Comparison of ENCODE assay signal across 14 cellular contexts in genomic region chr7:69602522-69602921, GRCh38. TPM values are rescaled to one million over a fixed set of nuclear protein-coding genes. Genes with fewer than 3 reads are reported as not detected.
DNase-seq lines count a peak whose midpoint lies in the region; ATAC-seq and TF ChIP-seq lines count a peak whose summit lies in the region.
"Had no signal": no experiment of that assay in that cellular context is flagged by ENCODE, and none has a peak within 500 bp of the region (broad histone marks: within the 10 kb centered on the region; RNA-seq: fewer than 3 reads in every experiment).

No MANE protein-coding gene starts in this region.

- POLR2A ChIA-PET in OCI-LY7 (lab: Charles Lee), result interaction anchor here (0.8 to 1.7 kb wide), 5 partner anchors 91 to 168 kb away, joined by 3 to 4 read pairs (median 3); no protein-coding TSS in a partner anchor

- no peak overlapping the region for H3K18ac ChIP-seq in mesendoderm (ENCODE audit: low read length)

- H3K4me1 Mint-ChIP-seq in GM23338 (peaks cover 6% of the 10 kb centered on the region), osteocyte (ENCODE audit: unreplicated experiment) (peaks cover 8% of the 10 kb centered on the region)

- H3K27ac ChIP-seq in BLaER1, result no peak overlapping the region
- no peak overlapping the region for H3K27ac ChIP-seq in GM23338 (ENCODE audit: low read depth)
- H3K27ac ChIP-seq in OCI-LY7 (ENCODE audit: low read depth, low read length, poor library complexity, severe bottlenecking), result peak overlapping the region; percentile 52
- no peak overlapping the region for H3K27ac ChIP-seq in mesendoderm (ENCODE audit: low read depth, low read length)
- H3K27ac ChIP-seq: 22Rv1 had no signal

- H3K36me3 Mint-ChIP-seq in GM23338 (ENCODE audit: low read depth) (no peaks in the 10 kb centered on the region), osteocyte (ENCODE audit: unreplicated experiment) (no peaks in the 10 kb centered on the region)
- H3K36me3 Mint-ChIP-seq: CD4-positive, CD25-positive, alpha-beta regulatory T cell had no signal

- no peaks in the 10 kb centered on the region for H3K36me3 ChIP-seq in BLaER1
- H3K36me3 ChIP-seq in GM23338 (ENCODE audit: insufficient read depth), result no peaks in the 10 kb centered on the region
- no peaks in the 10 kb centered on the region for H3K36me3 ChIP-seq in OCI-LY7 (ENCODE audit: insufficient read depth, low read length)
- no peaks in the 10 kb centered on the region for H3K36me3 ChIP-seq in mesendoderm (ENCODE audit: control insufficient read depth, insufficient read depth, low read length)

- DNase-seq in GM23338 (ENCODE audit: low spot score) (no peak), OCI-LY7 (ENCODE audit: low spot score) (no peak), mesendoderm (no peak), osteocyte (ENCODE audit: extremely low spot score, unreplicated experiment) (no peak), NCI-H510A (lab: John Stamatoyannopoulos, UW) (no peak)
- DNase-seq: CD4-positive, CD25-positive, alpha-beta regulatory T cell; DMS53; HCEC 1CT; IMR-90; KBM-7 had no signal

- H3K4me1 ChIP-seq in BLaER1 (peaks cover 55% of the 10 kb centered on the region), GM23338 (ENCODE audit: insufficient read depth) (peaks cover 13% of the 10 kb centered on the region), OCI-LY7 (ENCODE audit: insufficient read depth, low read length, poor library complexity, severe bottlenecking) (peaks cover 51% of the 10 kb centered on the region), mesendoderm (ENCODE audit: control insufficient read depth, low read depth, low read length) (no peaks in the 10 kb centered on the region)

- H3K9me3 Mint-ChIP-seq in GM23338 (peaks cover 3% of the 10 kb centered on the region; the same call in 2 of the 3 replicates), osteocyte (ENCODE audit: unreplicated experiment) (no peaks in the 10 kb centered on the region)

- H4K5ac ChIP-seq in mesendoderm (ENCODE audit: low read length), result no peak overlapping the region

- H3F3A ChIP-seq in GM23338 (replicated peaks; ENCODE audit: low read depth), result no peaks in the 10 kb centered on the region

- H3K27me3 Mint-ChIP-seq in GM23338 (ENCODE audit: insufficient read depth, low read depth, poor library complexity) (peaks cover 15% of the 10 kb centered on the region), osteocyte (ENCODE audit: unreplicated experiment) (no peaks in the 10 kb centered on the region)

- H3K9me3 ChIP-seq in BLaER1 (no peaks in the 10 kb centered on the region), OCI-LY7 (ENCODE audit: low read length) (no peaks in the 10 kb centered on the region)

- H3K4me2 ChIP-seq in BLaER1 (peak overlapping the region; percentile 88), GM23338 (no peak overlapping the region), OCI-LY7 (ENCODE audit: low read length) (peak overlapping the region; percentile 99), mesendoderm (ENCODE audit: low read length) (no peak overlapping the region)

- H2BK15ac ChIP-seq in mesendoderm (replicated peaks; ENCODE audit: low read depth), result no peak overlapping the region

- H3K9ac ChIP-seq in BLaER1, result peak overlapping the region; percentile 32
- no peak overlapping the region for H3K9ac ChIP-seq in mesendoderm (ENCODE audit: low read length)

- H3K23ac ChIP-seq in mesendoderm (ENCODE audit: low read length), result no peak overlapping the region

- H3K9me2 ChIP-seq in GM23338 (ENCODE audit: insufficient read depth) (no peaks in the 10 kb centered on the region), OCI-LY7 (ENCODE audit: insufficient read depth, low read length) (no peaks in the 10 kb centered on the region)

- no peak overlapping the region for H2BK120ac ChIP-seq in mesendoderm (ENCODE audit: low read depth, low read length)

- H4K8ac ChIP-seq in mesendoderm (ENCODE audit: low read depth, low read length), result peak overlapping the region; percentile 76

- intact Hi-C loops in OCI-LY7 (cut with micrococcal nuclease; ENCODE audit: unreplicated experiment), result loop anchor here (5.0 kb wide), 3 partner anchors 75 to 200 kb away; no protein-coding TSS in a partner anchor

- TF ChIP-seq CTCF in GM23338 (conservative IDR thresholded peaks at IDR 0.05; ENCODE audit: low read depth in 2 of 2), result no peak
- no peak for TF ChIP-seq CTCF in OCI-LY7 (conservative IDR thresholded peaks at IDR 0.05; ENCODE audit: low read length)
- TF ChIP-seq CTCF in osteocyte (IDR thresholded peaks at IDR 0.05), result no peak

- WGBS in mesendoderm (ENCODE audit: extremely low coverage, insufficient coverage, low lambda C conversion rate), result no CpG with 5 or more reads among the region's 2 CpGs

- H3K4ac ChIP-seq in mesendoderm (ENCODE audit: low read depth, low read length), result no peak overlapping the region

- H3K4me3 ChIP-seq in BLaER1 (peak overlapping the region; percentile 3; the same call in 1 of the 2 replicates), GM23338 (no peak overlapping the region), OCI-LY7 (ENCODE audit: low read depth, low read length, poor library complexity, severe bottlenecking) (peak overlapping the region; percentile 97), mesendoderm (ENCODE audit: low read length) (no peak overlapping the region)

- H2BK5ac ChIP-seq in mesendoderm (ENCODE audit: low read length), result no peak overlapping the region

- H3K27me3 ChIP-seq in BLaER1, result no peaks in the 10 kb centered on the region
- peaks cover 88% of the 10 kb centered on the region for H3K27me3 ChIP-seq in GM23338 (ENCODE audit: insufficient read depth)
- H3K27me3 ChIP-seq in mesendoderm (ENCODE audit: insufficient read depth, low read length, poor library complexity), result peaks cover 32% of the 10 kb centered on the region

- peaks cover 18% of the 10 kb centered on the region for H3K79me1 ChIP-seq in mesendoderm (ENCODE audit: low read length)

- H3K4me3 Mint-ChIP-seq in GM23338 (no peak overlapping the region), osteocyte (ENCODE audit: unreplicated experiment) (no peak overlapping the region)
- H3K4me3 Mint-ChIP-seq: CD4-positive, CD25-positive, alpha-beta regulatory T cell had no signal

- H3K79me2 ChIP-seq in GM23338 (replicated peaks; ENCODE audit: insufficient read depth) (peaks cover 44% of the 10 kb centered on the region), OCI-LY7 (ENCODE audit: insufficient read depth, low read depth, low read length) (peaks cover 87% of the 10 kb centered on the region), mesendoderm (ENCODE audit: control insufficient read depth, insufficient read depth, low read length) (peaks cover 11% of the 10 kb centered on the region)

- ATAC-seq in GM23338 (no peak), GM18861 (IDR thresholded peaks at IDR 0.05; ENCODE audit: unreplicated experiment) (no peak), HG02884 (IDR thresholded peaks at IDR 0.05; ENCODE audit: unreplicated experiment) (no peak)

- H3K56ac ChIP-seq in mesendoderm (ENCODE audit: low read length), result no peak overlapping the region

- H4K20me1 ChIP-seq in BLaER1 (peaks cover 80% of the 10 kb centered on the region), GM23338 (replicated peaks; ENCODE audit: insufficient read depth) (peaks cover 61% of the 10 kb centered on the region), OCI-LY7 (ENCODE audit: insufficient read depth, low read length) (peaks cover 56% of the 10 kb centered on the region)

- H2AFZ ChIP-seq in GM23338, result no peak overlapping the region
- no peak overlapping the region for H2AFZ ChIP-seq in OCI-LY7 (ENCODE audit: low read length)

- BruUV-seq in OCI-LY7 (replicated peaks; lab: Mats Ljungman, UMichigan), result TSS peak; percentile 10

- H2AK5ac ChIP-seq in mesendoderm (ENCODE audit: low read length), result no peak overlapping the region

- H3K27ac Mint-ChIP-seq in GM23338 (no peak overlapping the region), osteocyte (ENCODE audit: unreplicated experiment) (no peak overlapping the region)
- H3K27ac Mint-ChIP-seq: CD4-positive, CD25-positive, alpha-beta regulatory T cell had no signal

- CTCF ChIA-PET in OCI-LY7 (lab: Charles Lee; ENCODE audit: unreplicated experiment), result no interaction called here

TF ChIP-seq in GM23338, 12 proteins besides CTCF, POLR2A, EP300 and RAD21:
- TF ChIP-seq EZH2 (IDR thresholded peaks at IDR 0.05; ENCODE audit: low read depth, unreplicated experiment) (peak; percentile 51), CREB1 (CRISPR knock-in tag; IDR thresholded peaks at IDR 0.05; ENCODE audit: low read depth) (no peak), ZNF331 (CRISPR knock-in tag; IDR thresholded peaks at IDR 0.05; ENCODE audit: low read depth) (no peak), ZNF114 (CRISPR knock-in tag; IDR thresholded peaks at IDR 0.05) (no peak), REST (IDR thresholded peaks at IDR 0.05; ENCODE audit: unreplicated experiment) (no peak)

RNA-seq across cellular contexts. Expression of gene AUTS2, which starts 4.2 kb away (rescaled TPM):
- 57.1 and 91.0 TPM in 2 replicates for total RNA-seq in GM23338 (2014; rRNA removed; shearing (Covaris generic))
- 32.0 and 36.6 TPM in 2 replicates for polyA plus RNA-seq in GM23338 (2016; fragmentation: Nextera tagmentation; extraction: Ambion mirVana)
- 34.3 and 37.9 TPM in 2 replicates for total RNA-seq in OCI-LY7 (2014; rRNA removed; shearing (Covaris generic))
- total RNA-seq in OCI-LY7 (2022) (78.5 and 88.5 TPM in 2 replicates), osteocyte (65.3 and 80.6 TPM in 2 replicates)
- 36.3 TPM for polyA plus RNA-seq in mesendoderm (2013, experiment 1 of 2)
- polyA plus RNA-seq in mesendoderm (2013, experiment 2 of 2), result 35.5 TPM

Comparison
In these comparisons a context has a peak if more than half of its experiments do, and no peak if none do; other contexts are left out.
1. H3K4me2 ChIP-seq: peak in BLaER1 (single experiment) and OCI-LY7 (single experiment); none in GM23338 (single experiment) and mesendoderm (single experiment).
2. H3K4me3 ChIP-seq: peak in BLaER1 (single experiment) and OCI-LY7 (single experiment); none in GM23338 (single experiment) and mesendoderm (single experiment).